In genomic region chr6:148780918-148781436, GRCh38 we compare ENCODE assay signal across 8 cellular contexts. TPM values are rescaled to one million over a fixed set of nuclear protein-coding genes. Genes with fewer than 3 reads are reported as not detected.
DNase-seq lines count a peak whose midpoint lies in the region; ATAC-seq and TF ChIP-seq lines count a peak whose summit lies in the region.
"Had no signal": no experiment of that assay in that cellular context is flagged by ENCODE, and none has a peak within 500 bp of the region (broad histone marks: within the 10 kb centered on the region; RNA-seq: fewer than 3 reads in every experiment).

No MANE protein-coding gene starts in this region.

- no peaks in the 10 kb centered on the region for H3K27me3 ChIP-seq in MG63

- in situ Hi-C loops in G401 (cut with HindIII; ENCODE audit: low sequenced_read_pairs), result no loop called here

- peaks cover 2% of the 10 kb centered on the region; the same call in 1 of the 2 replicates for H3K36me3 ChIP-seq in MG63

- peak overlapping the region; percentile 81 for H3K4me3 Mint-ChIP-seq in natural killer cell

- no peaks in the 10 kb centered on the region for H3K9me3 ChIP-seq in MG63

- peak overlapping the region; percentile 81 to 93 for H3K27ac Mint-ChIP-seq in natural killer cell

- DNase-seq in natural killer cell (no peak), MG63 (no peak), KG1 (lab: John Stamatoyannopoulos, UW) (no peak), G401 (ENCODE audit: low spot score) (no peak)
- DNase-seq: PC-3 had no signal

- H3K4me1 Mint-ChIP-seq in natural killer cell, result peaks cover 38 to 39% of the 10 kb centered on the region in 2 donors

- H3K9me3 Mint-ChIP-seq in natural killer cell, result no peaks in the 10 kb centered on the region

- H3K27me3 Mint-ChIP-seq in natural killer cell (ENCODE audit: low read depth in 2 of 2), result no peaks in the 10 kb centered on the region

- ATAC-seq in GM18870 (IDR thresholded peaks at IDR 0.05; ENCODE audit: unreplicated experiment), result peak; percentile 98
- ATAC-seq in GM21526 (IDR thresholded peaks at IDR 0.05; ENCODE audit: low FRiP score, unreplicated experiment), result peak; percentile 94
- peak; percentile 95 for ATAC-seq in HG03175 (IDR thresholded peaks at IDR 0.05; ENCODE audit: unreplicated experiment)
- ATAC-seq in natural killer cell, result peak; percentile 66 to 80 (median 76)
- ATAC-seq: PC-3 had no signal

- intact Hi-C loops in natural killer cell (cut with micrococcal nuclease), result no loop called here

- H3K36me3 Mint-ChIP-seq in natural killer cell, result no peaks in the 10 kb centered on the region

- TF ChIP-seq CTCF in natural killer cell (IDR thresholded peaks at IDR 0.05), result no peak

- no peak overlapping the region for H3K4me3 ChIP-seq in MG63

RNA-seq across cellular contexts. Expression of gene UST, which starts 34.1 kb away (rescaled TPM):
- total RNA-seq in natural killer cell, result 10 to 100 TPM in 2 of 3 donors, 1 to 10 TPM in 1; 6.3 to 11.9 (median 10.6) TPM
- total RNA-seq in MG63 (2014; rRNA removed; shearing (Covaris generic); ENCODE audit: low replicate concordance), result 15.2 and 22.0 TPM in 2 replicates
- not detected in 2 replicates for total RNA-seq in G401 (2014; rRNA removed; shearing (Covaris generic))
